ENCODE assay signal across 1 cellular context in genomic region chr22:42269407-42270177, GRCh38.
TF ChIP-seq lines count a peak whose summit lies in the region.

No MANE protein-coding gene starts in this region.

TF ChIP-seq in HepG2, 621 proteins besides CTCF, POLR2A, EP300 and RAD21 (continued from another document and continues in another):
- peak; percentile 87 for TF ChIP-seq ZNF18 (CRISPR knock-in tag; IDR thresholded peaks at IDR 0.05; ENCODE audit: insufficient replicate concordance)
- TF ChIP-seq CEBPB (IDR thresholded peaks at IDR 0.05; ENCODE audit: borderline replicate concordance, low read depth, low read length): no peak
- TF ChIP-seq ATF3 (CRISPR knock-in tag; IDR thresholded peaks at IDR 0.05): no peak
- no peak for TF ChIP-seq CREB1 (IDR thresholded peaks at IDR 0.05)
- TF ChIP-seq CREB1 (CRISPR knock-in tag; IDR thresholded peaks at IDR 0.05): no peak
- peak; percentile 60 for TF ChIP-seq ASH2L (IDR thresholded peaks at IDR 0.05; ENCODE audit: insufficient read length, low read depth, low read length)
- no peak for TF ChIP-seq REXO4 (CRISPR knock-in tag; IDR thresholded peaks at IDR 0.05; ENCODE audit: borderline replicate concordance)
- no peak; the same call in 1 of the 2 replicates for TF ChIP-seq ZSCAN9 (CRISPR knock-in tag; IDR thresholded peaks at IDR 0.05; ENCODE audit: borderline replicate concordance)
- TF ChIP-seq ZNF607 (CRISPR knock-in tag; IDR thresholded peaks at IDR 0.05; ENCODE audit: borderline replicate concordance): 0 out of 2 replicates have a peak, but pooled peaks have one; percentile 41
- TF ChIP-seq ZNF101 (CRISPR knock-in tag; IDR thresholded peaks at IDR 0.05; ENCODE audit: borderline replicate concordance, low read depth): no peak
- no peak for TF ChIP-seq ZNF251 (CRISPR knock-in tag; IDR thresholded peaks at IDR 0.05)
- peak; percentile 44; the same call in 1 of the 2 replicates for TF ChIP-seq MEIS2 (CRISPR knock-in tag; IDR thresholded peaks at IDR 0.05)
- peak; percentile 53; the same call in 1 of the 2 replicates for TF ChIP-seq TFAP4 (IDR thresholded peaks at IDR 0.05; ENCODE audit: borderline replicate concordance, low read depth)
- TF ChIP-seq CCAR2 (optimal IDR thresholded peaks at IDR 0.05; ENCODE audit: low read depth, low read length): no peak
- no peak for TF ChIP-seq ATF7 (IDR thresholded peaks at IDR 0.05)
- no peak for TF ChIP-seq ATF7 (CRISPR knock-in tag; IDR thresholded peaks at IDR 0.05)
- TF ChIP-seq ZNF432 (CRISPR knock-in tag; IDR thresholded peaks at IDR 0.05; ENCODE audit: borderline replicate concordance): no peak
- no peak; the same call in 1 of the 2 replicates for TF ChIP-seq ARNTL (CRISPR knock-in tag; IDR thresholded peaks at IDR 0.05)
- TF ChIP-seq PTBP1 (IDR thresholded peaks at IDR 0.05; ENCODE audit: low read depth, low read length, poor library complexity, severe bottlenecking): no peak
- TF ChIP-seq ZNF7 (CRISPR knock-in tag; IDR thresholded peaks at IDR 0.05): no peak
- TF ChIP-seq MYNN (CRISPR knock-in tag; IDR thresholded peaks at IDR 0.05; ENCODE audit: low read depth): no peak
- TF ChIP-seq TRIM22 (IDR thresholded peaks at IDR 0.05): no peak
- no peak for TF ChIP-seq HNRNPH1 (optimal IDR thresholded peaks at IDR 0.05; ENCODE audit: low read depth, low read length)
- 0 out of 2 replicates have a peak, but pooled peaks have one; percentile 7 for TF ChIP-seq FIP1L1 (IDR thresholded peaks at IDR 0.05; ENCODE audit: borderline replicate concordance, insufficient read depth, low read depth, low read length)
- no peak for TF ChIP-seq YEATS2 (CRISPR knock-in tag; IDR thresholded peaks at IDR 0.05; ENCODE audit: borderline replicate concordance)
- peak; percentile 52 for TF ChIP-seq ZNF331 (CRISPR knock-in tag; IDR thresholded peaks at IDR 0.05)
- no peak for TF ChIP-seq ZNF3 (CRISPR knock-in tag; IDR thresholded peaks at IDR 0.05)
- no peak for TF ChIP-seq GRHL1 (CRISPR knock-in tag; conservative IDR thresholded peaks at IDR 0.05)
- no peak for TF ChIP-seq PRDM15 (CRISPR knock-in tag; IDR thresholded peaks at IDR 0.05)
- TF ChIP-seq KDM2A (CRISPR knock-in tag; IDR thresholded peaks at IDR 0.05; ENCODE audit: borderline replicate concordance, low read depth): peak; percentile 68; the same call in 1 of the 2 replicates
- no peak for TF ChIP-seq ARNT (IDR thresholded peaks at IDR 0.05)
- TF ChIP-seq ELF4 (CRISPR knock-in tag; IDR thresholded peaks at IDR 0.05; ENCODE audit: borderline replicate concordance): no peak
- TF ChIP-seq ZNF652 (CRISPR knock-in tag; IDR thresholded peaks at IDR 0.05; ENCODE audit: borderline replicate concordance, low read depth): no peak
- TF ChIP-seq GTF3A (CRISPR knock-in tag; conservative IDR thresholded peaks at IDR 0.05): no peak; the same call in 1 of the 2 replicates
- peak; percentile 74 for TF ChIP-seq RBM39 (IDR thresholded peaks at IDR 0.05; ENCODE audit: low read depth, low read length, poor library complexity, severe bottlenecking)
- TF ChIP-seq NFATC3 (CRISPR knock-in tag; IDR thresholded peaks at IDR 0.05): no peak
- TF ChIP-seq TEAD3 (CRISPR knock-in tag; optimal IDR thresholded peaks at IDR 0.05; ENCODE audit: borderline replicate concordance): no peak
- TF ChIP-seq BHLHE40 (IDR thresholded peaks at IDR 0.05; ENCODE audit: low read length): no peak
- TF ChIP-seq DDIT3 (CRISPR knock-in tag; IDR thresholded peaks at IDR 0.05): no peak
- no peak for TF ChIP-seq ZNF205 (CRISPR knock-in tag; IDR thresholded peaks at IDR 0.05)
- TF ChIP-seq ZFP91 (CRISPR knock-in tag; IDR thresholded peaks at IDR 0.05; ENCODE audit: borderline replicate concordance): peak; percentile 50; the same call in 1 of the 2 replicates
- no peak for TF ChIP-seq ZKSCAN8 (CRISPR knock-in tag; IDR thresholded peaks at IDR 0.05; ENCODE audit: borderline replicate concordance)
- peak; percentile 60; the same call in 1 of the 2 replicates for TF ChIP-seq ZNF430 (CRISPR knock-in tag; IDR thresholded peaks at IDR 0.05)
- no peak for TF ChIP-seq JUNB (CRISPR knock-in tag; IDR thresholded peaks at IDR 0.05; ENCODE audit: borderline replicate concordance)
- no peak for TF ChIP-seq ZNF276 (CRISPR knock-in tag; IDR thresholded peaks at IDR 0.05; ENCODE audit: low read depth)
- no peak for TF ChIP-seq CEBPZ (IDR thresholded peaks at IDR 0.05; ENCODE audit: low read length)
- no peak for TF ChIP-seq TERF1 (CRISPR knock-in tag; IDR thresholded peaks at IDR 0.05)
